Comparison of ENCODE assay signal across 10 cellular contexts in the genomic region with DNA sequence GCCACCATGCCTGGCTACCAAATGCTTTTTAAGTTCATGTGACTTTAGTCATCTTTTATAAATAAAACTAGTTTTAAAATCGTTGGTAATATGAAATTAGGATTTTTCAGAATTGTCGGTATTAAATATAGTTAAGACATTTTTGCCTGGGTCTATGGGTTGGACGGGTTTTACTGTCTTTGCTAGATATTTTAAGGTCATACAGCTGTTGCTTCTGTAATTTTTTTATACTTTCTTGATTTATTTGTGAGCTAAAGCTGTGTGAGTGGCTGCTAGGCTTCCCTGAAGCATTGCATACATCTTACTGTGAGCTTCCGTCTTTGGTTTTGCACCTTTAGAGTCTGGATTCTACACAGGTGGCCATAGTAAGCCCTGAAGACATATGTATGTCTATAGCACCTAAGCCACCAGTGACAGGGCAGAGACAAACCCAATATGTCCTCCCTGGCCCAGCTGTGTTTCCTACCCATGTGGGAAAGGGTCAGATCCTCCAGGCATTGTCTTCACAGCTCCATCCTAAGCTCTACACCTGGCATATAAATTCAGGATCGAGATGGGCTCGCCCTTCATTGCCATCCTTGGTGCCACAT.
"Had no signal": no experiment of that assay in that cellular context is flagged by ENCODE, and none has a peak within 500 bp of the region (broad histone marks: within the 10 kb centered on the region; RNA-seq: fewer than 3 reads in every experiment).

No MANE protein-coding gene starts in this region.

- H3K27ac ChIP-seq: GM23248, KMS-11 had no signal

- DNase-seq: GM23248, GOT3, HFFc6, Karpas-422, KBM-7 had no signal

- H3K27ac Mint-ChIP-seq: HFFc6 had no signal

- H3K4me3 ChIP-seq: GM23248, HAP-1 had no signal

- H3K27me3 Mint-ChIP-seq: IgD-negative memory B cell had no signal

- H3K9me3 ChIP-seq: HAP-1 had no signal

- H3K9ac ChIP-seq: GM23248, KMS-11 had no signal

- H3K4me1 ChIP-seq: HAP-1 had no signal

- H2AFZ ChIP-seq: GM23248 had no signal

- H3K4me1 Mint-ChIP-seq: IgD-negative memory B cell had no signal

- FAIRE-seq: H54, HTR-8/SVneo had no signal

- H3K4me3 Mint-ChIP-seq: HFFc6, IgD-negative memory B cell had no signal

- H3K4me2 ChIP-seq: KMS-11 had no signal

- H3K36me3 ChIP-seq: HAP-1 had no signal

- H3K9me3 Mint-ChIP-seq: HFFc6 had no signal
